Comparison of ENCODE assay signal across 1 cellular context in the genomic region with DNA sequence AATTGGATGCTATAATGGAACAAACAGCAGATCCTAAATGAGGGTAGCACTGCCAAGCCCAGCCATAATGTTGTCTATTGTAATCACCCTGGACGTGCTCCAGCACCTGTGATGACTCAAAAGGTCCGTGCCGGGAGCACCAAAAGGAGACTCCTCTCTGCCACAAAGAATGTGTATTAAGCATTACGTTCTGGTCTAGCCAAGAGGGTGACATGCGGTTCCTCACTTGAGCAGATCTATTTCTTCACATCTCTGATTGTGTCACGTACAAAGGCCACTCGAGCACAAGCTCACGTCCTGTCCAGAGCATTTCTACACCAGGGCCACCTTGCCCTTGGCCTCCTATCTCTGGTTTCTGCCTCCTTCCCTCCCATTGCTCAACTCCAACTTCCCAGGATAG.
TF ChIP-seq lines count a peak whose summit lies in the region.

No MANE protein-coding gene starts in this region.

TF ChIP-seq in HepG2, 621 proteins besides CTCF, POLR2A, EP300 and RAD21:
- TF ChIP-seq, protein P1, sequence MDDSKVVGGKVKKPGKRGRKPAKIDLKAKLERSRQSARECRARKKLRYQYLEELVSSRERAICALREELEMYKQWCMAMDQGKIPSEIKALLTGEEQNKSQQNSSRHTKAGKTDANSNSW (CRISPR knock-in tag; IDR thresholded peaks at IDR 0.05; ENCODE audit: borderline replicate concordance) = no peak
- TF ChIP-seq LCORL (IDR thresholded peaks at IDR 0.05) (no peak), LCORL (CRISPR knock-in tag; IDR thresholded peaks at IDR 0.05) (no peak), KMT2B (CRISPR knock-in tag; IDR thresholded peaks at IDR 0.05) (no peak), ZNF580 (CRISPR knock-in tag; IDR thresholded peaks at IDR 0.05; ENCODE audit: borderline replicate concordance, low read depth) (no peak), MAFG (CRISPR knock-in tag; IDR thresholded peaks at IDR 0.05) (no peak), MLLT10 (CRISPR knock-in tag; IDR thresholded peaks at IDR 0.05) (no peak), ZNF235 (CRISPR knock-in tag; IDR thresholded peaks at IDR 0.05; ENCODE audit: borderline replicate concordance) (no peak), HNRNPUL1 (IDR thresholded peaks at IDR 0.05; ENCODE audit: low read depth, low read length) (no peak), JUNB (CRISPR knock-in tag; IDR thresholded peaks at IDR 0.05; ENCODE audit: borderline replicate concordance) (no peak), ZNF564 (CRISPR knock-in tag; IDR thresholded peaks at IDR 0.05) (no peak), WIZ (CRISPR knock-in tag; IDR thresholded peaks at IDR 0.05) (no peak), ZNF362 (CRISPR knock-in tag; IDR thresholded peaks at IDR 0.05; ENCODE audit: borderline replicate concordance) (no peak), ZNF138 (CRISPR knock-in tag; IDR thresholded peaks at IDR 0.05; ENCODE audit: low read depth) (no peak), ZNF761 (CRISPR knock-in tag; conservative IDR thresholded peaks at IDR 0.05) (no peak), ZNF570 (CRISPR knock-in tag; IDR thresholded peaks at IDR 0.05; ENCODE audit: borderline replicate concordance) (no peak)
- TF ChIP-seq, protein P2, sequence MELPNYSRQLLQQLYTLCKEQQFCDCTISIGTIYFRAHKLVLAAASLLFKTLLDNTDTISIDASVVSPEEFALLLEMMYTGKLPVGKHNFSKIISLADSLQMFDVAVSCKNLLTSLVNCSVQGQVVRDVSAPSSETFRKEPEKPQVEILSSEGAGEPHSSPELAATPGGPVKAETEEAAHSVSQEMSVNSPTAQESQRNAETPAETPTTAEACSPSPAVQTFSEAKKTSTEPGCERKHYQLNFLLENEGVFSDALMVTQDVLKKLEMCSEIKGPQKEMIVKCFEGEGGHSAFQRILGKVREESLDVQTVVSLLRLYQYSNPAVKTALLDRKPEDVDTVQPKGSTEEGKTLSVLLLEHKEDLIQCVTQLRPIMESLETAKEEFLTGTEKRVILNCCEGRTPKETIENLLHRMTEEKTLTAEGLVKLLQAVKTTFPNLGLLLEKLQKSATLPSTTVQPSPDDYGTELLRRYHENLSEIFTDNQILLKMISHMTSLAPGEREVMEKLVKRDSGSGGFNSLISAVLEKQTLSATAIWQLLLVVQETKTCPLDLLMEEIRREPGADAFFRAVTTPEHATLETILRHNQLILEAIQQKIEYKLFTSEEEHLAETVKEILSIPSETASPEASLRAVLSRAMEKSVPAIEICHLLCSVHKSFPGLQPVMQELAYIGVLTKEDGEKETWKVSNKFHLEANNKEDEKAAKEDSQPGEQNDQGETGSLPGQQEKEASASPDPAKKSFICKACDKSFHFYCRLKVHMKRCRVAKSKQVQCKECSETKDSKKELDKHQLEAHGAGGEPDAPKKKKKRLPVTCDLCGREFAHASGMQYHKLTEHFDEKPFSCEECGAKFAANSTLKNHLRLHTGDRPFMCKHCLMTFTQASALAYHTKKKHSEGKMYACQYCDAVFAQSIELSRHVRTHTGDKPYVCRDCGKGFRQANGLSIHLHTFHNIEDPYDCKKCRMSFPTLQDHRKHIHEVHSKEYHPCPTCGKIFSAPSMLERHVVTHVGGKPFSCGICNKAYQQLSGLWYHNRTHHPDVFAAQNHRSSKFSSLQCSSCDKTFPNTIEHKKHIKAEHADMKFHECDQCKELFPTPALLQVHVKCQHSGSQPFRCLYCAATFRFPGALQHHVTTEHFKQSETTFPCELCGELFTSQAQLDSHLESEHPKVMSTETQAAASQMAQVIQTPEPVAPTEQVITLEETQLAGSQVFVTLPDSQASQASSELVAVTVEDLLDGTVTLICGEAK (IDR thresholded peaks at IDR 0.05) = no peak
- TF ChIP-seq, protein P2 (CRISPR knock-in tag; IDR thresholded peaks at IDR 0.05) = no peak
- TF ChIP-seq, protein P3, sequence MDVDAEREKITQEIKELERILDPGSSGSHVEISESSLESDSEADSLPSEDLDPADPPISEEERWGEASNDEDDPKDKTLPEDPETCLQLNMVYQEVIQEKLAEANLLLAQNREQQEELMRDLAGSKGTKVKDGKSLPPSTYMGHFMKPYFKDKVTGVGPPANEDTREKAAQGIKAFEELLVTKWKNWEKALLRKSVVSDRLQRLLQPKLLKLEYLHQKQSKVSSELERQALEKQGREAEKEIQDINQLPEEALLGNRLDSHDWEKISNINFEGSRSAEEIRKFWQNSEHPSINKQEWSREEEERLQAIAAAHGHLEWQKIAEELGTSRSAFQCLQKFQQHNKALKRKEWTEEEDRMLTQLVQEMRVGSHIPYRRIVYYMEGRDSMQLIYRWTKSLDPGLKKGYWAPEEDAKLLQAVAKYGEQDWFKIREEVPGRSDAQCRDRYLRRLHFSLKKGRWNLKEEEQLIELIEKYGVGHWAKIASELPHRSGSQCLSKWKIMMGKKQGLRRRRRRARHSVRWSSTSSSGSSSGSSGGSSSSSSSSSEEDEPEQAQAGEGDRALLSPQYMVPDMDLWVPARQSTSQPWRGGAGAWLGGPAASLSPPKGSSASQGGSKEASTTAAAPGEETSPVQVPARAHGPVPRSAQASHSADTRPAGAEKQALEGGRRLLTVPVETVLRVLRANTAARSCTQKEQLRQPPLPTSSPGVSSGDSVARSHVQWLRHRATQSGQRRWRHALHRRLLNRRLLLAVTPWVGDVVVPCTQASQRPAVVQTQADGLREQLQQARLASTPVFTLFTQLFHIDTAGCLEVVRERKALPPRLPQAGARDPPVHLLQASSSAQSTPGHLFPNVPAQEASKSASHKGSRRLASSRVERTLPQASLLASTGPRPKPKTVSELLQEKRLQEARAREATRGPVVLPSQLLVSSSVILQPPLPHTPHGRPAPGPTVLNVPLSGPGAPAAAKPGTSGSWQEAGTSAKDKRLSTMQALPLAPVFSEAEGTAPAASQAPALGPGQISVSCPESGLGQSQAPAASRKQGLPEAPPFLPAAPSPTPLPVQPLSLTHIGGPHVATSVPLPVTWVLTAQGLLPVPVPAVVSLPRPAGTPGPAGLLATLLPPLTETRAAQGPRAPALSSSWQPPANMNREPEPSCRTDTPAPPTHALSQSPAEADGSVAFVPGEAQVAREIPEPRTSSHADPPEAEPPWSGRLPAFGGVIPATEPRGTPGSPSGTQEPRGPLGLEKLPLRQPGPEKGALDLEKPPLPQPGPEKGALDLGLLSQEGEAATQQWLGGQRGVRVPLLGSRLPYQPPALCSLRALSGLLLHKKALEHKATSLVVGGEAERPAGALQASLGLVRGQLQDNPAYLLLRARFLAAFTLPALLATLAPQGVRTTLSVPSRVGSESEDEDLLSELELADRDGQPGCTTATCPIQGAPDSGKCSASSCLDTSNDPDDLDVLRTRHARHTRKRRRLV (CRISPR knock-in tag; IDR thresholded peaks at IDR 0.05) = no peak
